In the genomic region with DNA sequence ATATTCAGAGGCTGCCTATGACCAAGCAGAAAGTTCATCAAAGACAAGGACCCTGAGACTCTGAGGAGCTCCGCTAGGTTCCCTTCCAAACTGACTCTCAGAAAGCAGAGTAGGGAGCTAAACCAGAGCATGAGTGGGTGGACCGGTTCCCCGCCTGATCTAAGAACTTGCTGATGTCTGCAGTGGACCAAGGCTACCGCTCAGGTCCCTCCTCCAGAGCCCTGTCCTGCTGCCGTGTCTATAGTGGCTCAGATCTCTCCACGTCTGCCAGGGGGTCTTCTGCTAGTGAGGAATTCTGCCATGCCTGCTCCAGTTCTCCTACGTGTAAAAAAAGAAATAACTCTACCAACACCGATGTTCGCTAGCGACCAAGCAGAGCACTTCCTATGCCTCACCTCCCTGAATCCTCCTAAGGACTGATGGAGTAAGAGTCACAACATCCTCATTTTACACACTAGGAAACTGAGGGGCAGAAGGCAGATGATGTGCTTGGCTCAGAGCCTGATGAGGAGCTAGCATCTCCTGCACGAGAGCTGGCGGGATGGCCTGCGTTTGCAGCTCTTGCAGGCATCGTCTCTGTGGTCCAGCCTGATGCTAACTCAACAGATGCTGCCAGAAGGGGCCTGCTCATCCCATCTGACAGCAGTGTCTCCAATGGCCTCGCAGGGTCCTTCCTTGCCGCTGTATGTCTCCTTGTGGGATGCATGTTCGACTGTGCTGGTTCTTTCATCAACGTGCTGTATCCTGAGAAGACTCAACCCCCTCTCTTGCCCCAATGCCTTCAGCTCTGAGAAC, we compare ENCODE assay signal across 28 cellular contexts.
"Had no signal": no experiment of that assay in that cellular context is flagged by ENCODE, and none has a peak within 500 bp of the region (broad histone marks: within the 10 kb centered on the region; RNA-seq: fewer than 3 reads in every experiment).

No MANE protein-coding gene starts in this region.

- H3K36me3 ChIP-seq: cardiac muscle cell, MG63, Peyer's patch, SJCRH30 had no signal

- H3K27ac ChIP-seq: cardiac muscle cell, Peyer's patch, RWPE1, SJCRH30, VCaP had no signal

- H3K4me2 ChIP-seq: SK-N-SH had no signal

- ATAC-seq: activated CD4-positive, alpha-beta T cell treated with anti-CD3 and anti-CD28 coated beads for 36 hours had no signal

- H3K27me3 ChIP-seq: cardiac muscle cell, MG63, Peyer's patch, SJCRH30 had no signal

- DNase-seq: activated CD4-positive, alpha-beta memory T cell treated with anti-CD3 and anti-CD28 coated beads, Interleukin-2, amount 10 ng/mL, durations not matched to agents 7 days and 5 days; activated CD4-positive, alpha-beta T cell treated with anti-CD3 and anti-CD28 coated beads for 36 hours; activated CD4-positive, alpha-beta T cell treated with anti-CD3 and anti-CD28 coated beads, Interleukin-2, amount 50 U/mL, for 1 hour; activated CD4-positive, CD25-positive, alpha-beta regulatory T cell; activated CD8-positive, alpha-beta memory T cell treated with anti-CD3 and anti-CD28 coated beads, Interleukin-2, amount 50 U/mL, for 4 hours; activated naive CD4-positive, alpha-beta T cell treated with Interleukin-2 at 50 U/mL for 16 hours; activated T-cell treated with anti-CD3 and anti-CD28 coated beads, Interleukin-2, amount 50 U/mL, for 1 hour; amygdala; MG63; MV-4-11; NCI-H1092 treated with DMSO at 0.1 percent for 48 hours; NCI-H1417 treated with DMSO at 0.1 percent for 48 hours; NCI-H187; NCI-H2081; NCI-H2227 treated with DMSO at 0.1 percent for 48 hours; NCI-H446 treated with DMSO at 0.1 percent for 48 hours; NCI-H69; NK-92 treated with Interleukin-12 subunit alpha and Interleukin-12 subunit beta, amount 100 ng/mL, for 24 hours; OCI-M1; Peyer's patch; Right ventricle myocardium superior; SJCRH30; SK-N-SH; T-helper 1 cell had no signal

- FAIRE-seq: astrocyte had no signal

- H3K4me3 ChIP-seq: cardiac muscle cell, MG63, Peyer's patch, SJCRH30 had no signal

- H3K9ac ChIP-seq: SK-N-SH had no signal

- H3K4me1 ChIP-seq: Peyer's patch had no signal

- H3K9me3 ChIP-seq: MG63, Peyer's patch, SJCRH30, SK-N-SH had no signal
